In the genomic region with DNA sequence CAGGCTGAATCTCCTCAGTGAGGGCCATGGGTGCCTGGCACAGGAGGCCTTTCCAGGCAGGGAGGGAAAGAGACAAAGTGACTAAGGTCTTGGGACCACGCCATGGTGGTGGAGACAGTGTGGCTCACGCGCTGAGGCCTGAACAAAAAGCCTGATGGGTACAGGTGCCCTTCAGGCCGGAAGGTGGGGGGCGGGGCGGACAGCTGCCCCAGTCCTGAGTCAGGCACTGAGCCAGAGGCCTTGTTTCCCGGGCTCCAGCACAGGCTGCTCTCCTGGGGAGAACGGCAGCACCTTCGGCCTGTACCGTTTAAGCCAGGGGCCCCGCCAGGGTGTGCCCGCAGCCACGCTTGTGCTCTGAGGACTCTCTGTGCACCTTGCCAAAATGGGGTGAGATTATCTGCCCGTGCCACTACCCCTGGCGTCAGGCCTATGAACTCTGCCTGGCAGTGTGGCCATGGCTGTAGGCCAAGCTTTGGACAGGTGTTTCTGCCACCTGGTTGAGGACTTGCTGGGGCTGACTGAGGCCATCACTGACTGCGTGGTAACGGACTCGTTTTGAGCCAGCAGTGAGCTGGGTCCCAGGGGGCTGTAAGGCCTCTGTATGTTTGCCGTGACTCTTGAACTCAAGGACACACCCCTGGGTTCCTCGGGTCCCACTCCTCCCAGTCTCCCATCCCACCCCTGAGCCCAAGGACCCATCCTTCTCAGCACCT, we compare ENCODE assay signal across 10 cellular contexts. TPM values are rescaled to one million over a fixed set of nuclear protein-coding genes. Genes with fewer than 3 reads are reported as not detected.
DNase-seq lines count a peak whose midpoint lies in the region; ATAC-seq and TF ChIP-seq lines count a peak whose summit lies in the region.
"Had no signal": no experiment of that assay in that cellular context is flagged by ENCODE, and none has a peak within 500 bp of the region (broad histone marks: within the 10 kb centered on the region; RNA-seq: fewer than 3 reads in every experiment).

No MANE protein-coding gene starts in this region.

- H3K27ac ChIP-seq in SJCRH30 (no peak overlapping the region), upper lobe of right lung (no peak overlapping the region)
- H3K27ac ChIP-seq: SK-N-MC had no signal

- peaks cover 5% of the 10 kb centered on the region for H3K36me3 Mint-ChIP-seq in activated naive CD8-positive, alpha-beta T cell treated with anti-CD3 and anti-CD28 coated beads, Interleukin-2, amount 10 ng/mL, durations not matched to agents 7 days and 5 days
- H3K36me3 Mint-ChIP-seq in activated naive CD8-positive, alpha-beta T cell treated with anti-CD3 and anti-CD28 coated beads for 36 hours: peaks cover 9% of the 10 kb centered on the region
- H3K36me3 Mint-ChIP-seq in nephron progenitor cell (ENCODE audit: low read depth): peaks cover 13% of the 10 kb centered on the region

- POLR2A ChIA-PET in activated naive CD8-positive, alpha-beta T cell treated with anti-CD3 and anti-CD28 coated beads, Interleukin-2, amount 10 ng/mL, durations not matched to agents 7 days and 5 days (lab: Charles Lee): interaction anchor here (4.8 kb wide), 1 partner anchor 11 kb away, joined by 37 read pairs; no protein-coding TSS in a partner anchor

- H3K4me1 Mint-ChIP-seq in activated naive CD8-positive, alpha-beta T cell treated with anti-CD3 and anti-CD28 coated beads, Interleukin-2, amount 10 ng/mL, durations not matched to agents 7 days and 5 days: peaks cover 13% of the 10 kb centered on the region
- H3K4me1 Mint-ChIP-seq in activated naive CD8-positive, alpha-beta T cell treated with anti-CD3 and anti-CD28 coated beads for 36 hours: peaks cover 19% of the 10 kb centered on the region
- H3K4me1 Mint-ChIP-seq in nephron progenitor cell: peaks cover 58% of the 10 kb centered on the region

- TF ChIP-seq CTCF in upper lobe of right lung (IDR thresholded peaks at IDR 0.05) (no peak), nephron progenitor cell (IDR thresholded peaks at IDR 0.05) (no peak)

- H3K36me3 ChIP-seq in SJCRH30 (no peaks in the 10 kb centered on the region), upper lobe of right lung (no peaks in the 10 kb centered on the region)
- H3K36me3 ChIP-seq: MG63 had no signal

- peaks cover 25% of the 10 kb centered on the region for H3K4me1 ChIP-seq in SJCRH30
- peaks cover 15% of the 10 kb centered on the region for H3K4me1 ChIP-seq in upper lobe of right lung

- H3K4me3 Mint-ChIP-seq in activated naive CD8-positive, alpha-beta T cell treated with anti-CD3 and anti-CD28 coated beads, Interleukin-2, amount 10 ng/mL, durations not matched to agents 7 days and 5 days: no peak overlapping the region
- H3K4me3 Mint-ChIP-seq in activated naive CD8-positive, alpha-beta T cell treated with anti-CD3 and anti-CD28 coated beads for 36 hours: no peak overlapping the region
- no peak overlapping the region for H3K4me3 Mint-ChIP-seq in nephron progenitor cell

- H3K9me3 ChIP-seq in SJCRH30 (replicated peaks): no peaks in the 10 kb centered on the region
- H3K9me3 ChIP-seq in upper lobe of right lung: no peaks in the 10 kb centered on the region
- H3K9me3 ChIP-seq: MG63 had no signal

- intact Hi-C loops in left colon (cut with DNase I, micrococcal nuclease): no loop called here
- intact Hi-C loops in upper lobe of right lung (cut with DNase I): no loop called here

- no peaks in the 10 kb centered on the region for H3K9me3 Mint-ChIP-seq in activated naive CD8-positive, alpha-beta T cell treated with anti-CD3 and anti-CD28 coated beads, Interleukin-2, amount 10 ng/mL, durations not matched to agents 7 days and 5 days
- H3K9me3 Mint-ChIP-seq in activated naive CD8-positive, alpha-beta T cell treated with anti-CD3 and anti-CD28 coated beads for 36 hours: peaks cover 2% of the 10 kb centered on the region
- H3K9me3 Mint-ChIP-seq in nephron progenitor cell: peaks cover 7% of the 10 kb centered on the region

- H3K4me3 ChIP-seq in SJCRH30 (no peak overlapping the region), upper lobe of right lung (no peak overlapping the region)
- H3K4me3 ChIP-seq: MG63, SK-N-MC had no signal

- peak; percentile 22 for DNase-seq in activated naive CD8-positive, alpha-beta T cell treated with anti-CD3 and anti-CD28 coated beads, Interleukin-2, amount 10 ng/mL, durations not matched to agents 7 days and 5 days
- DNase-seq in activated naive CD8-positive, alpha-beta T cell treated with anti-CD3 and anti-CD28 coated beads for 36 hours: no peak
- DNase-seq in SJCRH30 (peak; percentile 58 to 68), left colon (peak; percentile 57 to 58), upper lobe of right lung (peak; percentile 83), nephron progenitor cell (no peak), GM19240 (ENCODE audit: insufficient read length, low spot score) (no peak), GDM1 (lab: John Stamatoyannopoulos, UW) (no peak)
- DNase-seq: MG63 had no signal

- ATAC-seq in activated naive CD8-positive, alpha-beta T cell treated with anti-CD3 and anti-CD28 coated beads, Interleukin-2, amount 10 ng/mL, durations not matched to agents 7 days and 5 days (ENCODE audit: low read depth): no peak
- peak; percentile 54 for ATAC-seq in left colon
- peak; percentile 53 for ATAC-seq in upper lobe of right lung

- no peak overlapping the region for H3K27ac Mint-ChIP-seq in activated naive CD8-positive, alpha-beta T cell treated with anti-CD3 and anti-CD28 coated beads, Interleukin-2, amount 10 ng/mL, durations not matched to agents 7 days and 5 days
- H3K27ac Mint-ChIP-seq in activated naive CD8-positive, alpha-beta T cell treated with anti-CD3 and anti-CD28 coated beads for 36 hours: no peak overlapping the region
- no peak overlapping the region for H3K27ac Mint-ChIP-seq in nephron progenitor cell

- H3K27me3 ChIP-seq in SJCRH30 (no peaks in the 10 kb centered on the region), upper lobe of right lung (no peaks in the 10 kb centered on the region)
- H3K27me3 ChIP-seq: MG63 had no signal

- no peaks in the 10 kb centered on the region for H3K27me3 Mint-ChIP-seq in activated naive CD8-positive, alpha-beta T cell treated with anti-CD3 and anti-CD28 coated beads, Interleukin-2, amount 10 ng/mL, durations not matched to agents 7 days and 5 days
- H3K27me3 Mint-ChIP-seq in activated naive CD8-positive, alpha-beta T cell treated with anti-CD3 and anti-CD28 coated beads for 36 hours: no peaks in the 10 kb centered on the region
- H3K27me3 Mint-ChIP-seq in nephron progenitor cell (ENCODE audit: low read depth, poor library complexity): peaks cover 4% of the 10 kb centered on the region

RNA-seq across cellular contexts. Expression of gene DNMT3A, which starts 31.7 kb away (rescaled TPM):
- total RNA-seq in activated naive CD8-positive, alpha-beta T cell treated with anti-CD3 and anti-CD28 coated beads, Interleukin-2, amount 10 ng/mL, durations not matched to agents 7 days and 5 days: 10 to 100 TPM; 76.7 to 84.7 TPM
- total RNA-seq in activated naive CD8-positive, alpha-beta T cell treated with anti-CD3 and anti-CD28 coated beads for 36 hours: 10 to 100 TPM; 90.7 to 92.2 TPM
- total RNA-seq in SJCRH30 (2014; rRNA removed; shearing (Covaris generic)): 26.1 and 32.8 TPM in 2 replicates
- total RNA-seq in left colon: 10 to 100 TPM; 27.3 to 27.8 TPM
- 31.3 TPM for total RNA-seq in upper lobe of right lung

Comparison
In these comparisons a context has a peak if more than half of its experiments do, and no peak if none do; other contexts are left out.
1. DNase-seq: peak in activated naive CD8-positive, alpha-beta T cell treated with anti-CD3 and anti-CD28 coated beads, Interleukin-2, amount 10 ng/mL, durations not matched to agents 7 days and 5 days (single experiment), SJCRH30 (2 of 2), left colon (2 of 2) and upper lobe of right lung (single experiment); none in activated naive CD8-positive, alpha-beta T cell treated with anti-CD3 and anti-CD28 coated beads for 36 hours (single experiment), nephron progenitor cell (single experiment), GM19240 (single experiment) and GDM1 (single experiment).